Comparison of ENCODE assay signal across 25 cellular contexts in genomic region chr6:48080227-48081009, GRCh38. TPM values are rescaled to one million over a fixed set of nuclear protein-coding genes. Genes with fewer than 3 reads are reported as not detected.
DNase-seq lines count a peak whose midpoint lies in the region; ATAC-seq, FAIRE-seq and TF ChIP-seq lines count a peak whose summit lies in the region.
"Had no signal": no experiment of that assay in that cellular context is flagged by ENCODE, and none has a peak within 500 bp of the region (broad histone marks: within the 10 kb centered on the region; RNA-seq: fewer than 3 reads in every experiment).

No MANE protein-coding gene starts in this region.

- TF ChIP-seq POLR2A in GM12892 (IDR thresholded peaks at IDR 0.05; ENCODE audit: low read depth, low read length), result no peak

- H3K9me3 Mint-ChIP-seq in neural progenitor cell, result peaks cover 6% of the 10 kb centered on the region
- no peaks in the 10 kb centered on the region for H3K9me3 Mint-ChIP-seq in activated CD4-positive, alpha-beta memory T cell treated with anti-CD3 and anti-CD28 coated beads, Interleukin-2, amount 10 ng/mL, durations not matched to agents 7 days and 5 days
- H3K9me3 Mint-ChIP-seq in CD8-positive, alpha-beta T cell, result peaks cover 5% of the 10 kb centered on the region
- H3K9me3 Mint-ChIP-seq: dendritic cell treated with granulocyte-macrophage colony-stimulating factor and Interleukin-4, amounts not matched to agents 40 ng/mL and 50 ng/mL, for 4 days had no signal

- H3K36me3 ChIP-seq in adipocyte (ENCODE audit: control insufficient read depth, insufficient read depth, low read length, severe bottlenecking) (no peaks in the 10 kb centered on the region), neural progenitor cell (no peaks in the 10 kb centered on the region)
- no peaks in the 10 kb centered on the region for H3K36me3 ChIP-seq in CD8-positive, alpha-beta T cell (ENCODE audit: insufficient read depth, low read length)
- H3K36me3 ChIP-seq: lower lobe of right lung, SJSA1 had no signal

- CTCF ChIA-PET in activated CD4-positive, alpha-beta memory T cell treated with anti-CD3 and anti-CD28 coated beads, Interleukin-2, amount 10 ng/mL, durations not matched to agents 7 days and 5 days (lab: Charles Lee), result no interaction called here
- CTCF ChIA-PET in CD8-positive, alpha-beta T cell (lab: Charles Lee), result no interaction called here

- peak overlapping the region; percentile 36 for H3K4me2 ChIP-seq in neural progenitor cell

- H3K27ac Mint-ChIP-seq in neural progenitor cell, result peak overlapping the region; percentile 1
- no peak overlapping the region for H3K27ac Mint-ChIP-seq in activated CD4-positive, alpha-beta memory T cell treated with anti-CD3 and anti-CD28 coated beads, Interleukin-2, amount 10 ng/mL, durations not matched to agents 7 days and 5 days
- H3K27ac Mint-ChIP-seq in CD8-positive, alpha-beta T cell, result no peak overlapping the region
- H3K27ac Mint-ChIP-seq: dendritic cell treated with granulocyte-macrophage colony-stimulating factor and Interleukin-4, amounts not matched to agents 40 ng/mL and 50 ng/mL, for 4 days; HFFc6; T-helper 17 cell had no signal

- peaks cover 3% of the 10 kb centered on the region for H3K4me1 Mint-ChIP-seq in neural progenitor cell
- H3K4me1 Mint-ChIP-seq in activated CD4-positive, alpha-beta memory T cell treated with anti-CD3 and anti-CD28 coated beads, Interleukin-2, amount 10 ng/mL, durations not matched to agents 7 days and 5 days, result no peaks in the 10 kb centered on the region
- H3K4me1 Mint-ChIP-seq in CD8-positive, alpha-beta T cell (ENCODE audit: low read depth), result no peaks in the 10 kb centered on the region
- H3K4me1 Mint-ChIP-seq: T-helper 17 cell had no signal

- peaks cover 4% of the 10 kb centered on the region for H3K9me3 ChIP-seq in adipocyte (ENCODE audit: control insufficient read depth, low read length)
- no peaks in the 10 kb centered on the region for H3K9me3 ChIP-seq in neural progenitor cell (ENCODE audit: low read depth)
- H3K9me3 ChIP-seq in CD8-positive, alpha-beta T cell (ENCODE audit: low read length), result no peaks in the 10 kb centered on the region
- H3K9me3 ChIP-seq: lower lobe of right lung, SJSA1 had no signal

- peak; percentile 14 for FAIRE-seq in GM12892 (lab: Jason Lieb, UNC)
- FAIRE-seq: frontal cortex, GM18507 had no signal

- no peak for TF ChIP-seq CTCF in neural progenitor cell (IDR thresholded peaks at IDR 0.05)
- TF ChIP-seq CTCF in CD8-positive, alpha-beta T cell (IDR thresholded peaks at IDR 0.05), result no peak

- no peaks in the 10 kb centered on the region for H3K27me3 Mint-ChIP-seq in neural progenitor cell (ENCODE audit: insufficient read depth, low read depth)
- H3K27me3 Mint-ChIP-seq in activated CD4-positive, alpha-beta memory T cell treated with anti-CD3 and anti-CD28 coated beads, Interleukin-2, amount 10 ng/mL, durations not matched to agents 7 days and 5 days, result no peaks in the 10 kb centered on the region
- no peaks in the 10 kb centered on the region for H3K27me3 Mint-ChIP-seq in CD8-positive, alpha-beta T cell (ENCODE audit: low read depth)
- H3K27me3 Mint-ChIP-seq: dendritic cell treated with granulocyte-macrophage colony-stimulating factor and Interleukin-4, amounts not matched to agents 40 ng/mL and 50 ng/mL, for 4 days; T-helper 17 cell had no signal

- H2AFZ ChIP-seq in neural progenitor cell (replicated peaks), result no peak overlapping the region

- H3K36me3 Mint-ChIP-seq in neural progenitor cell, result no peaks in the 10 kb centered on the region
- no peaks in the 10 kb centered on the region for H3K36me3 Mint-ChIP-seq in activated CD4-positive, alpha-beta memory T cell treated with anti-CD3 and anti-CD28 coated beads, Interleukin-2, amount 10 ng/mL, durations not matched to agents 7 days and 5 days (ENCODE audit: low read depth)
- no peaks in the 10 kb centered on the region for H3K36me3 Mint-ChIP-seq in CD8-positive, alpha-beta T cell

- DNase-seq in GM12892 (ENCODE audit: insufficient read length) (no peak), NCI-H345 (lab: John Stamatoyannopoulos, UW) (peak; percentile 87), adipocyte (ENCODE audit: low read depth) (peak; percentile 17), neural progenitor cell (ENCODE audit: low spot score) (peak; percentile 23)
- DNase-seq in activated CD4-positive, alpha-beta memory T cell treated with anti-CD3 and anti-CD28 coated beads, Interleukin-2, amount 10 ng/mL, durations not matched to agents 7 days and 5 days, result no peak
- no peak for DNase-seq in CD8-positive, alpha-beta T cell
- DNase-seq: activated effector memory CD4-positive, alpha-beta T cell treated with anti-CD3 and anti-CD28 coated beads, Interleukin-2, amount 50 U/mL, for 16 hours; AML-193; erythroblast; HFFc6; hypothalamus; islet precursor cell; lower lobe of right lung; MM.1S; NCI-H2029; NCI-H524 treated with DMSO at 0.1 percent for 48 hours; substantia nigra; T-helper 17 cell had no signal

- H3K27ac ChIP-seq in neural progenitor cell, result no peak overlapping the region
- no peak overlapping the region for H3K27ac ChIP-seq in CD8-positive, alpha-beta T cell (ENCODE audit: low read depth, low read length)
- H3K27ac ChIP-seq: lower lobe of right lung, SJSA1, VCaP had no signal

- H3K27me3 ChIP-seq in adipocyte (replicated peaks; ENCODE audit: control insufficient read depth, insufficient read depth, low read length) (no peaks in the 10 kb centered on the region), neural progenitor cell (no peaks in the 10 kb centered on the region)
- H3K27me3 ChIP-seq in CD8-positive, alpha-beta T cell (ENCODE audit: insufficient read depth, low read length), result no peaks in the 10 kb centered on the region
- H3K27me3 ChIP-seq: SJSA1 had no signal

- H4K20me1 ChIP-seq in neural progenitor cell (ENCODE audit: low read depth), result no peaks in the 10 kb centered on the region

- H3K4me3 Mint-ChIP-seq in neural progenitor cell, result no peak overlapping the region
- H3K4me3 Mint-ChIP-seq in activated CD4-positive, alpha-beta memory T cell treated with anti-CD3 and anti-CD28 coated beads, Interleukin-2, amount 10 ng/mL, durations not matched to agents 7 days and 5 days, result no peak overlapping the region
- no peak overlapping the region for H3K4me3 Mint-ChIP-seq in CD8-positive, alpha-beta T cell
- H3K4me3 Mint-ChIP-seq: dendritic cell treated with granulocyte-macrophage colony-stimulating factor and Interleukin-4, amounts not matched to agents 40 ng/mL and 50 ng/mL, for 4 days; HFFc6; T-helper 17 cell had no signal

- H3K4me3 ChIP-seq in adipocyte (ENCODE audit: low read length) (no peak overlapping the region), neural progenitor cell (no peak overlapping the region)
- H3K4me3 ChIP-seq in CD8-positive, alpha-beta T cell (ENCODE audit: low read depth, low read length), result no peak overlapping the region
- H3K4me3 ChIP-seq: lower lobe of right lung, SJSA1 had no signal

- POLR2A ChIA-PET in activated CD4-positive, alpha-beta memory T cell treated with anti-CD3 and anti-CD28 coated beads, Interleukin-2, amount 10 ng/mL, durations not matched to agents 7 days and 5 days (lab: Charles Lee), result no interaction called here
- POLR2A ChIA-PET in CD8-positive, alpha-beta T cell (lab: Charles Lee), result no interaction called here

- H3F3A ChIP-seq in neural progenitor cell (ENCODE audit: low read depth), result no peaks in the 10 kb centered on the region

- H3K9ac ChIP-seq in adipocyte (ENCODE audit: low read length) (no peak overlapping the region), neural progenitor cell (no peak overlapping the region)

- ATAC-seq in CD8-positive, alpha-beta T cell, result no peak
- ATAC-seq in GM21367 (IDR thresholded peaks at IDR 0.05; ENCODE audit: unreplicated experiment) (no peak), GM19035 (IDR thresholded peaks at IDR 0.05; ENCODE audit: unreplicated experiment) (no peak)
- ATAC-seq: lower lobe of right lung, T-helper 17 cell had no signal

- no peaks in the 10 kb centered on the region for H3K79me2 ChIP-seq in neural progenitor cell (ENCODE audit: low read depth)

- peaks cover 27% of the 10 kb centered on the region for H3K4me1 ChIP-seq in adipocyte (ENCODE audit: control insufficient read depth, insufficient read depth, low read length)
- H3K4me1 ChIP-seq in neural progenitor cell, result peaks cover 16% of the 10 kb centered on the region
- no peaks in the 10 kb centered on the region for H3K4me1 ChIP-seq in CD8-positive, alpha-beta T cell (ENCODE audit: insufficient read depth, low read length)
- H3K4me1 ChIP-seq: lower lobe of right lung, SJSA1 had no signal

- intact Hi-C loops in CD8-positive, alpha-beta T cell (cut with DNase I, micrococcal nuclease), result no loop called here

RNA-seq across cellular contexts. Expression of gene PTCHD4, which starts 30.6 kb away (rescaled TPM):
- polyA plus RNA-seq in GM12892 (2012; ENCODE audit: missing spikeins), result not detected
- 5.6 and 7.8 TPM in 2 replicates for total RNA-seq in neural progenitor cell (ENCODE audit: low replicate concordance)
- not detected for total RNA-seq in activated CD4-positive, alpha-beta memory T cell treated with anti-CD3 and anti-CD28 coated beads, Interleukin-2, amount 10 ng/mL, durations not matched to agents 7 days and 5 days
- total RNA-seq in CD8-positive, alpha-beta T cell, result not detected
- total RNA-seq: T-helper 17 cell had no signal

Comparison
In these comparisons a context has a peak if more than half of its experiments do, and no peak if none do; other contexts are left out.
1. DNase-seq: peak in NCI-H345 (single experiment), adipocyte (single experiment) and neural progenitor cell (single experiment); none in GM12892 (single experiment), activated CD4-positive, alpha-beta memory T cell treated with anti-CD3 and anti-CD28 coated beads, Interleukin-2, amount 10 ng/mL, durations not matched to agents 7 days and 5 days (single experiment) and CD8-positive, alpha-beta T cell (0 of 7).